In genomic region chr6:11315743-11316437, GRCh38 we compare ENCODE assay signal across 10 cellular contexts.
DNase-seq lines count a peak whose midpoint lies in the region; ATAC-seq and TF ChIP-seq lines count a peak whose summit lies in the region.
"Had no signal": no experiment of that assay in that cellular context is flagged by ENCODE, and none has a peak within 500 bp of the region (broad histone marks: within the 10 kb centered on the region; RNA-seq: fewer than 3 reads in every experiment).

No MANE protein-coding gene starts in this region.

- H3K27me3 Mint-ChIP-seq in HFFc6 (ENCODE audit: insufficient read depth) (peaks cover 1% of the 10 kb centered on the region), immature natural killer cell (ENCODE audit: low read depth in 3 of 3) (peaks cover 0 to 1% (median 0%) of the 10 kb centered on the region in 3 donors)
- H3K27me3 Mint-ChIP-seq: activated CD4-positive, alpha-beta memory T cell treated with anti-CD3 and anti-CD28 coated beads for 36 hours had no signal

- H3K27ac Mint-ChIP-seq in HFFc6 (peak overlapping the region; percentile 98), immature natural killer cell (peak overlapping the region in 4 of 6 donors; percentile 12 to 28 (median 19))
- H3K27ac Mint-ChIP-seq: activated CD4-positive, alpha-beta memory T cell treated with anti-CD3 and anti-CD28 coated beads for 36 hours had no signal

- DNase-seq in HFFc6 = peak; percentile 96
- DNase-seq in amniotic epithelial cell (ENCODE audit: low read depth) = peak; percentile 57
- no peak for DNase-seq in immature natural killer cell
- DNase-seq in stromal cell of bone marrow (ENCODE audit: low read depth) = peak; percentile 92
- DNase-seq in ACHN = no peak
- DNase-seq in NCI-H1694 treated with DMSO at 0.1 percent for 48 hours (lab: John Stamatoyannopoulos, UW) = no peak
- DNase-seq: activated CD4-positive, alpha-beta memory T cell treated with anti-CD3 and anti-CD28 coated beads for 36 hours; H7; NK-92 treated with Interleukin-12 subunit alpha and Interleukin-12 subunit beta, amount 100 ng/mL, for 24 hours had no signal

- H3K36me3 Mint-ChIP-seq in HFFc6 (ENCODE audit: low read depth) (no peaks in the 10 kb centered on the region), immature natural killer cell (peaks cover 30 to 48% (median 32%) of the 10 kb centered on the region in 3 donors)

- no peak for TF ChIP-seq CTCF in HFFc6 (IDR thresholded peaks at IDR 0.05)

- peak overlapping the region; percentile 61 for H3K4me3 Mint-ChIP-seq in HFFc6
- no peak overlapping the region for H3K4me3 Mint-ChIP-seq in immature natural killer cell
- H3K4me3 Mint-ChIP-seq: activated CD4-positive, alpha-beta memory T cell treated with anti-CD3 and anti-CD28 coated beads for 36 hours had no signal

- no peak for ATAC-seq in GM21447 (IDR thresholded peaks at IDR 0.05; ENCODE audit: unreplicated experiment)

- in situ Hi-C loops in ACHN (cut with HindIII; ENCODE audit: low pct_ligation_motif_present, low pct_unique_long_range_greater_than_20kb, low sequenced_read_pairs) = no loop called here

- no peaks in the 10 kb centered on the region for H3K9me3 Mint-ChIP-seq in HFFc6
- H3K9me3 Mint-ChIP-seq in immature natural killer cell = no peaks in the 10 kb centered on the region
- H3K9me3 Mint-ChIP-seq: activated CD4-positive, alpha-beta memory T cell treated with anti-CD3 and anti-CD28 coated beads for 36 hours had no signal

- H3K4me1 Mint-ChIP-seq in HFFc6 (ENCODE audit: low read depth) (peaks cover 47% of the 10 kb centered on the region), immature natural killer cell (peaks cover 64 to 73% of the 10 kb centered on the region in 2 donors)

Comparison
In these comparisons a context has a peak if more than half of its experiments do, and no peak if none do; other contexts are left out.
1. DNase-seq: peak in HFFc6 (single experiment), amniotic epithelial cell (single experiment) and stromal cell of bone marrow (single experiment); none in immature natural killer cell (0 of 3), ACHN (single experiment) and NCI-H1694 treated with DMSO at 0.1 percent for 48 hours (single experiment).